Comparison of ENCODE assay signal across 8 cellular contexts in genomic region chr16:66603537-66604375, GRCh38. TPM values are rescaled to one million over a fixed set of nuclear protein-coding genes. Genes with fewer than 3 reads are reported as not detected.
DNase-seq lines count a peak whose midpoint lies in the region; ATAC-seq, FAIRE-seq and TF ChIP-seq lines count a peak whose summit lies in the region.

No MANE protein-coding gene starts in this region.

- peak; percentile 52 for FAIRE-seq in urothelium cell line (lab: Jason Lieb, UNC)

- intact Hi-C loops in activated T-helper 2 cell treated with anti-CD3 and anti-CD28 coated beads, Interferon-gamma antibody, Interleukin-2, Interleukin-4, amounts not matched to agents 10 μg/mL and 5 μg/mL and 100 μg/mL, durations not matched to agents 14 hours and 24 hours and 36 hours (cut with micrococcal nuclease): loop anchor here (1.0 kb wide), 2 partner anchors 13 to 87 kb away; no protein-coding TSS in a partner anchor

- no peaks in the 10 kb centered on the region for H3K27me3 ChIP-seq in CD4-positive, CD25-positive, alpha-beta regulatory T cell (ENCODE audit: control insufficient read depth, insufficient read depth, low read length)

- peak overlapping the region; percentile 73 for H3K27ac ChIP-seq in CD4-positive, CD25-positive, alpha-beta regulatory T cell (ENCODE audit: insufficient read depth, low read length, poor library complexity, severe bottlenecking)

- no peaks in the 10 kb centered on the region for H3K36me3 Mint-ChIP-seq in CD4-positive, CD25-positive, alpha-beta regulatory T cell
- peaks cover 35% of the 10 kb centered on the region for H3K36me3 Mint-ChIP-seq in activated T-helper 2 cell treated with anti-CD3 and anti-CD28 coated beads, Interferon-gamma antibody, Interleukin-2, Interleukin-4, amounts not matched to agents 10 μg/mL and 5 μg/mL and 100 μg/mL, durations not matched to agents 14 hours and 24 hours and 36 hours (ENCODE audit: low read depth)
- H3K36me3 Mint-ChIP-seq in glutamatergic neuron (ENCODE audit: unreplicated experiment) (no peaks in the 10 kb centered on the region), progenitor cell of endocrine pancreas (ENCODE audit: insufficient read depth) (no peaks in the 10 kb centered on the region)

- peaks cover under 1% of the 10 kb centered on the region for H3K36me3 ChIP-seq in CD4-positive, CD25-positive, alpha-beta regulatory T cell (ENCODE audit: control insufficient read depth, insufficient read depth, low read length)

- TF ChIP-seq CTCF in HFF-Myc (IDR thresholded peaks at IDR 0.05; ENCODE audit: low read depth, low read length, missing control alignments) (no peak), glutamatergic neuron (IDR thresholded peaks at IDR 0.05; ENCODE audit: partially characterized antibody, unreplicated experiment) (no peak), progenitor cell of endocrine pancreas (IDR thresholded peaks at IDR 0.05; ENCODE audit: unreplicated experiment) (no peak)

- H3K9me3 ChIP-seq in CD4-positive, CD25-positive, alpha-beta regulatory T cell (ENCODE audit: control insufficient read depth in 2 of 2, low read length in 2 of 2): no peaks in the 10 kb centered on the region

- H3K4me3 ChIP-seq in CD4-positive, CD25-positive, alpha-beta regulatory T cell (ENCODE audit: low read depth, low read length): peak overlapping the region; percentile 53
- peak overlapping the region; percentile 74 for H3K4me3 ChIP-seq in HFF-Myc (replicated peaks; ENCODE audit: low read depth, low read length)

- H3K27me3 Mint-ChIP-seq in CD4-positive, CD25-positive, alpha-beta regulatory T cell: no peaks in the 10 kb centered on the region
- H3K27me3 Mint-ChIP-seq in activated T-helper 2 cell treated with anti-CD3 and anti-CD28 coated beads, Interferon-gamma antibody, Interleukin-2, Interleukin-4, amounts not matched to agents 10 μg/mL and 5 μg/mL and 100 μg/mL, durations not matched to agents 14 hours and 24 hours and 36 hours (ENCODE audit: low read depth): no peaks in the 10 kb centered on the region
- peaks cover 15% of the 10 kb centered on the region for H3K27me3 Mint-ChIP-seq in glutamatergic neuron (ENCODE audit: unreplicated experiment)
- no peaks in the 10 kb centered on the region for H3K27me3 Mint-ChIP-seq in progenitor cell of endocrine pancreas

- peaks cover 0 to 10% (median 1%) of the 10 kb centered on the region in 7 donors for H3K9me3 Mint-ChIP-seq in CD4-positive, CD25-positive, alpha-beta regulatory T cell
- H3K9me3 Mint-ChIP-seq in activated T-helper 2 cell treated with anti-CD3 and anti-CD28 coated beads, Interferon-gamma antibody, Interleukin-2, Interleukin-4, amounts not matched to agents 10 μg/mL and 5 μg/mL and 100 μg/mL, durations not matched to agents 14 hours and 24 hours and 36 hours: peaks cover 8% of the 10 kb centered on the region
- H3K9me3 Mint-ChIP-seq in glutamatergic neuron (ENCODE audit: unreplicated experiment) (peaks cover 5% of the 10 kb centered on the region), progenitor cell of endocrine pancreas (ENCODE audit: low read depth) (no peaks in the 10 kb centered on the region)

- H3K27ac Mint-ChIP-seq in CD4-positive, CD25-positive, alpha-beta regulatory T cell: peak overlapping the region; percentile 97
- H3K27ac Mint-ChIP-seq in activated T-helper 2 cell treated with anti-CD3 and anti-CD28 coated beads, Interferon-gamma antibody, Interleukin-2, Interleukin-4, amounts not matched to agents 10 μg/mL and 5 μg/mL and 100 μg/mL, durations not matched to agents 14 hours and 24 hours and 36 hours: peak overlapping the region; percentile 88
- H3K27ac Mint-ChIP-seq in glutamatergic neuron (ENCODE audit: unreplicated experiment) (peak overlapping the region; percentile 90), progenitor cell of endocrine pancreas (peak overlapping the region; percentile 88)

- peak overlapping the region; percentile 91 to 98 (median 96) for H3K4me3 Mint-ChIP-seq in CD4-positive, CD25-positive, alpha-beta regulatory T cell
- H3K4me3 Mint-ChIP-seq in activated T-helper 2 cell treated with anti-CD3 and anti-CD28 coated beads, Interferon-gamma antibody, Interleukin-2, Interleukin-4, amounts not matched to agents 10 μg/mL and 5 μg/mL and 100 μg/mL, durations not matched to agents 14 hours and 24 hours and 36 hours (ENCODE audit: low read depth): peak overlapping the region; percentile 86
- peak overlapping the region; percentile 89 for H3K4me3 Mint-ChIP-seq in glutamatergic neuron (ENCODE audit: unreplicated experiment)
- H3K4me3 Mint-ChIP-seq in progenitor cell of endocrine pancreas (ENCODE audit: low read depth): peak overlapping the region; percentile 93

- ATAC-seq in CD4-positive, CD25-positive, alpha-beta regulatory T cell (ENCODE audit: low read depth in 2 of 2): peak; percentile 78

- H3K4me1 ChIP-seq in CD4-positive, CD25-positive, alpha-beta regulatory T cell (ENCODE audit: control insufficient read depth, insufficient read depth, low read length, poor library complexity, severe bottlenecking): peaks cover 48% of the 10 kb centered on the region

- H3K4me1 Mint-ChIP-seq in CD4-positive, CD25-positive, alpha-beta regulatory T cell: peaks cover 7 to 66% (median 38%) of the 10 kb centered on the region in 4 donors
- H3K4me1 Mint-ChIP-seq in activated T-helper 2 cell treated with anti-CD3 and anti-CD28 coated beads, Interferon-gamma antibody, Interleukin-2, Interleukin-4, amounts not matched to agents 10 μg/mL and 5 μg/mL and 100 μg/mL, durations not matched to agents 14 hours and 24 hours and 36 hours (ENCODE audit: low read depth): peaks cover 41% of the 10 kb centered on the region
- H3K4me1 Mint-ChIP-seq in glutamatergic neuron (ENCODE audit: low read depth, unreplicated experiment): peaks cover 14% of the 10 kb centered on the region
- peaks cover 9% of the 10 kb centered on the region for H3K4me1 Mint-ChIP-seq in progenitor cell of endocrine pancreas (ENCODE audit: low read depth)

- peak; percentile 60 to 96 (median 86) for DNase-seq in CD4-positive, CD25-positive, alpha-beta regulatory T cell
- DNase-seq in HFF-Myc (ENCODE audit: extremely low read depth, low read depth) (no peak), RPMI7951 (ENCODE audit: low read depth) (peak; percentile 81), glutamatergic neuron (peak; percentile 65), progenitor cell of endocrine pancreas (ENCODE audit: low spot score, unreplicated experiment) (peak; percentile 57), urothelium cell line (ENCODE audit: low spot score) (peak; percentile 80), cerebellar cortex (ENCODE audit: low spot score) (no peak)
- peak; percentile 84 for DNase-seq in activated T-helper 2 cell treated with anti-CD3 and anti-CD28 coated beads, Interferon-gamma antibody, Interleukin-2, Interleukin-4, amounts not matched to agents 10 μg/mL and 5 μg/mL and 100 μg/mL, durations not matched to agents 14 hours and 24 hours and 36 hours (ENCODE audit: low spot score)

RNA-seq across cellular contexts. Expression of gene CMTM3, which starts 0.7 kb away (rescaled TPM):
- 83.1 TPM for total RNA-seq in CD4-positive, CD25-positive, alpha-beta regulatory T cell
- 100 to 1,000 TPM in 3 of 4 donors, 10 to 100 TPM in 1; 98.6 to 127 (median 124) TPM for polyA plus RNA-seq in CD4-positive, CD25-positive, alpha-beta regulatory T cell
- total RNA-seq in RPMI7951 (2014; rRNA removed; shearing (Covaris generic)): 47.9 and 49.2 TPM in 2 replicates
- total RNA-seq in activated T-helper 2 cell treated with anti-CD3 and anti-CD28 coated beads, Interferon-gamma antibody, Interleukin-2, Interleukin-4, amounts not matched to agents 10 μg/mL and 5 μg/mL and 100 μg/mL, durations not matched to agents 14 hours and 24 hours and 36 hours: 90.6 and 96.4 TPM in 2 replicates
- total RNA-seq in glutamatergic neuron (ENCODE audit: unreplicated experiment): 45.8 TPM
- 48.2 and 51.5 TPM in 2 replicates for total RNA-seq in progenitor cell of endocrine pancreas

RNA-seq across cellular contexts. Expression of gene CMTM2, which starts 24.5 kb away (rescaled TPM):
- 0.49 TPM for total RNA-seq in CD4-positive, CD25-positive, alpha-beta regulatory T cell
- not detected for polyA plus RNA-seq in CD4-positive, CD25-positive, alpha-beta regulatory T cell
- 0.98 TPM in 1 of 2 replicates, not detected in the other for total RNA-seq in RPMI7951 (2014; rRNA removed; shearing (Covaris generic))
- total RNA-seq in activated T-helper 2 cell treated with anti-CD3 and anti-CD28 coated beads, Interferon-gamma antibody, Interleukin-2, Interleukin-4, amounts not matched to agents 10 μg/mL and 5 μg/mL and 100 μg/mL, durations not matched to agents 14 hours and 24 hours and 36 hours: 0.30 and 0.53 TPM in 2 replicates
- total RNA-seq in glutamatergic neuron (ENCODE audit: unreplicated experiment) (not detected), progenitor cell of endocrine pancreas (0.58 TPM in 1 of 2 replicates, not detected in the other)

RNA-seq across cellular contexts. Expression of gene CMTM1, which starts 37.5 kb away (rescaled TPM):
- 3.2 TPM for total RNA-seq in CD4-positive, CD25-positive, alpha-beta regulatory T cell
- polyA plus RNA-seq in CD4-positive, CD25-positive, alpha-beta regulatory T cell: 1 to 10 TPM in 2 of 4 donors, under 1 TPM in 2; 0.26 to 1.7 (median 0.96) TPM
- total RNA-seq in RPMI7951 (2014; rRNA removed; shearing (Covaris generic)): 6.0 and 6.4 TPM in 2 replicates
- 9.1 and 10.7 TPM in 2 replicates for total RNA-seq in activated T-helper 2 cell treated with anti-CD3 and anti-CD28 coated beads, Interferon-gamma antibody, Interleukin-2, Interleukin-4, amounts not matched to agents 10 μg/mL and 5 μg/mL and 100 μg/mL, durations not matched to agents 14 hours and 24 hours and 36 hours
- 5.0 TPM for total RNA-seq in glutamatergic neuron (ENCODE audit: unreplicated experiment)
- 8.8 and 9.0 TPM in 2 replicates for total RNA-seq in progenitor cell of endocrine pancreas

RNA-seq across cellular contexts. Expression of gene CKLF, which starts 51.4 kb away (rescaled TPM):
- 48.2 TPM for total RNA-seq in CD4-positive, CD25-positive, alpha-beta regulatory T cell
- polyA plus RNA-seq in CD4-positive, CD25-positive, alpha-beta regulatory T cell: 100 to 1,000 TPM; 157 to 242 (median 168) TPM
- total RNA-seq in RPMI7951 (2014; rRNA removed; shearing (Covaris generic)): 334 and 338 TPM in 2 replicates
- 102 and 110 TPM in 2 replicates for total RNA-seq in activated T-helper 2 cell treated with anti-CD3 and anti-CD28 coated beads, Interferon-gamma antibody, Interleukin-2, Interleukin-4, amounts not matched to agents 10 μg/mL and 5 μg/mL and 100 μg/mL, durations not matched to agents 14 hours and 24 hours and 36 hours
- 17.9 TPM for total RNA-seq in glutamatergic neuron (ENCODE audit: unreplicated experiment)
- 35.6 and 38.1 TPM in 2 replicates for total RNA-seq in progenitor cell of endocrine pancreas

RNA-seq across cellular contexts. Expression of gene TK2, which starts 53.8 kb away (rescaled TPM):
- total RNA-seq in CD4-positive, CD25-positive, alpha-beta regulatory T cell: 8.2 TPM
- 1 to 10 TPM; 5.1 to 8.8 (median 7.7) TPM for polyA plus RNA-seq in CD4-positive, CD25-positive, alpha-beta regulatory T cell
- 43.4 and 52.4 TPM in 2 replicates for total RNA-seq in RPMI7951 (2014; rRNA removed; shearing (Covaris generic))
- total RNA-seq in activated T-helper 2 cell treated with anti-CD3 and anti-CD28 coated beads, Interferon-gamma antibody, Interleukin-2, Interleukin-4, amounts not matched to agents 10 μg/mL and 5 μg/mL and 100 μg/mL, durations not matched to agents 14 hours and 24 hours and 36 hours: 5.9 and 7.3 TPM in 2 replicates
- total RNA-seq in glutamatergic neuron (ENCODE audit: unreplicated experiment): 4.5 TPM
- 16.1 and 17.5 TPM in 2 replicates for total RNA-seq in progenitor cell of endocrine pancreas

Comparison
In these comparisons a context has a peak if more than half of its experiments do, and no peak if none do; other contexts are left out.
1. DNase-seq: peak in CD4-positive, CD25-positive, alpha-beta regulatory T cell (3 of 3), RPMI7951 (single experiment), activated T-helper 2 cell treated with anti-CD3 and anti-CD28 coated beads, Interferon-gamma antibody, Interleukin-2, Interleukin-4, amounts not matched to agents 10 μg/mL and 5 μg/mL and 100 μg/mL, durations not matched to agents 14 hours and 24 hours and 36 hours (single experiment), glutamatergic neuron (single experiment), progenitor cell of endocrine pancreas (single experiment) and urothelium cell line (single experiment); none in HFF-Myc (single experiment) and cerebellar cortex (single experiment).
2. Peak in every context shown above with its lines, with median percentiles within 50 percentile points of each other: H3K27ac Mint-ChIP-seq and H3K4me3 Mint-ChIP-seq.